12 cellular contexts compared by ENCODE assay signal in genomic region chr5:1513326-1514026, GRCh38. TPM values are rescaled to one million over a fixed set of nuclear protein-coding genes. Genes with fewer than 3 reads are reported as not detected.
DNase-seq lines count a peak whose midpoint lies in the region; ATAC-seq and TF ChIP-seq lines count a peak whose summit lies in the region.
"Had no signal": no experiment of that assay in that cellular context is flagged by ENCODE, and none has a peak within 500 bp of the region (broad histone marks: within the 10 kb centered on the region; RNA-seq: fewer than 3 reads in every experiment).

No MANE protein-coding gene starts in this region.

- no peak overlapping the region for H3K56ac ChIP-seq in IMR-90 (ENCODE audit: extremely low read depth, insufficient read depth, low read length)

- TF ChIP-seq RAD21 in IMR-90 (IDR thresholded peaks at IDR 0.05; ENCODE audit: low read length), result no peak

- no peak for ATAC-seq in IMR-90 (ENCODE audit: low read depth)
- ATAC-seq in Right ventricle myocardium superior (ENCODE audit: poor library complexity), result no peak
- no peak for ATAC-seq in HG03378 (IDR thresholded peaks at IDR 0.05; ENCODE audit: unreplicated experiment)
- ATAC-seq: naive thymus-derived CD8-positive, alpha-beta T cell had no signal

- no peak for DNase-seq in IMR-90
- DNase-seq in Right ventricle myocardium superior, result peak; percentile 27
- no peak for DNase-seq in Karpas-422
- DNase-seq in NCI-H345 (lab: John Stamatoyannopoulos, UW), result no peak
- DNase-seq in NCI-H2196 (lab: John Stamatoyannopoulos, UW; ENCODE audit: unreplicated experiment), result no peak
- DNase-seq: NCI-H510A treated with DMSO at 0.1 percent for 48 hours had no signal

- H4K8ac ChIP-seq in IMR-90 (ENCODE audit: low read depth in 2 of 2, low read length in 2 of 2), result no peak overlapping the region

- H2BK120ac ChIP-seq in IMR-90 (ENCODE audit: low read depth, low read length), result no peak overlapping the region

- in situ Hi-C loops in IMR-90 (cut with MboI; ENCODE audit: low sequenced_read_pairs), result no loop called here

- H4K5ac ChIP-seq in IMR-90 (ENCODE audit: low read depth, low read length), result no peak overlapping the region

- H3K27me3 ChIP-seq in BLaER1 (no peaks in the 10 kb centered on the region), IMR-90 (ENCODE audit: control insufficient read depth, insufficient read depth, low read length) (no peaks in the 10 kb centered on the region), neutrophil (no peaks in the 10 kb centered on the region), Karpas-422 (ENCODE audit: low read length) (no peaks in the 10 kb centered on the region)
- H3K27me3 ChIP-seq: esophagus muscularis mucosa, SJSA1 had no signal

- intact Hi-C loops in IMR-90 (cut with micrococcal nuclease), result no loop called here
- intact Hi-C loops in Right ventricle myocardium superior (cut with DNase I), result no loop called here

- no peak overlapping the region for H2BK20ac ChIP-seq in IMR-90 (ENCODE audit: low read depth, low read length)

- peak overlapping the region; percentile 19; the same call in 1 of the 2 replicates for H3K27ac ChIP-seq in BLaER1
- no peak overlapping the region for H3K27ac ChIP-seq in IMR-90 (ENCODE audit: insufficient read depth, low read length)
- peak overlapping the region; percentile 97 for H3K27ac ChIP-seq in neutrophil
- no peak overlapping the region for H3K27ac ChIP-seq in Karpas-422 (ENCODE audit: low read length)
- H3K27ac ChIP-seq: esophagus muscularis mucosa, SJSA1 had no signal

- CTCF ChIA-PET in IMR-90 (lab: Yijun Ruan, JAX), result no interaction called here

- no peak overlapping the region for H2AK9ac ChIP-seq in IMR-90 (replicated peaks; ENCODE audit: low read depth, low read length, poor library complexity)

- H3K4me2 ChIP-seq in BLaER1 (no peak overlapping the region; the same call in 1 of the 2 replicates), IMR-90 (ENCODE audit: low read depth, low read length) (no peak overlapping the region), Karpas-422 (ENCODE audit: low read depth, low read length, poor library complexity, severe bottlenecking) (no peak overlapping the region)

- no peak overlapping the region for H3K23ac ChIP-seq in IMR-90 (ENCODE audit: low read depth, low read length)

- H3K14ac ChIP-seq in IMR-90 (replicated peaks; ENCODE audit: low read depth, low read length), result no peak overlapping the region

- no peak overlapping the region for H2AFZ ChIP-seq in IMR-90 (replicated peaks; ENCODE audit: low read length, poor library complexity)
- H2AFZ ChIP-seq in Karpas-422 (ENCODE audit: low read length), result no peak overlapping the region

- H3K4me3 ChIP-seq in BLaER1, result no peak overlapping the region
- H3K4me3 ChIP-seq in IMR-90 (ENCODE audit: insufficient read depth, low read depth, low read length), result no peak overlapping the region
- peak overlapping the region; percentile 36 to 49 for H3K4me3 ChIP-seq in neutrophil (ENCODE audit: low read depth in 1 of 2, low read length in 1 of 2)
- H3K4me3 ChIP-seq in Karpas-422 (ENCODE audit: low read length), result no peak overlapping the region
- H3K4me3 ChIP-seq: esophagus muscularis mucosa, SJSA1 had no signal

- no peaks in the 10 kb centered on the region for H3K9me3 ChIP-seq in BLaER1
- H3K9me3 ChIP-seq in IMR-90 (ENCODE audit: control insufficient read depth, insufficient read depth, low read length), result no peaks in the 10 kb centered on the region
- no peaks in the 10 kb centered on the region for H3K9me3 ChIP-seq in neutrophil
- H3K9me3 ChIP-seq in Karpas-422 (ENCODE audit: low read length), result no peaks in the 10 kb centered on the region
- H3K9me3 ChIP-seq: esophagus muscularis mucosa, SJSA1 had no signal

- H2AK5ac ChIP-seq in IMR-90 (ENCODE audit: low read depth, low read length), result 0 out of 2 replicates have a peak overlapping the region, but pooled peaks have one; percentile 25

- no peak for TF ChIP-seq POLR2A in IMR-90 (IDR thresholded peaks at IDR 0.05; ENCODE audit: low read depth, low read length)

- TF ChIP-seq CTCF in IMR-90 (conservative IDR thresholded peaks at IDR 0.05; ENCODE audit: low read depth, low read length), result no peak
- TF ChIP-seq CTCF in neutrophil (IDR thresholded peaks at IDR 0.05), result no peak

- BruUV-seq in IMR-90 (replicated peaks; lab: Mats Ljungman, UMichigan), result no TSS peak

- H2BK5ac ChIP-seq in IMR-90 (ENCODE audit: low read depth, low read length, poor library complexity, severe bottlenecking), result no peak overlapping the region

- POLR2A ChIA-PET in IMR-90 (lab: Charles Lee; ENCODE audit: unreplicated experiment), result no interaction called here

- no peak overlapping the region for H4K91ac ChIP-seq in IMR-90 (ENCODE audit: insufficient read depth, low read depth, low read length)

- dilution Hi-C loops in IMR-90 (cut with HindIII; ENCODE audit: low sequenced_read_pairs, unreplicated experiment), result no loop called here

- H2BK15ac ChIP-seq in IMR-90 (ENCODE audit: low read depth, low read length), result no peak overlapping the region

- H3K9ac ChIP-seq in BLaER1, result peak overlapping the region; percentile 27; the same call in 1 of the 2 replicates
- no peak overlapping the region for H3K9ac ChIP-seq in IMR-90 (ENCODE audit: low read depth, low read length)
- no peak overlapping the region for H3K9ac ChIP-seq in Karpas-422 (ENCODE audit: low read length)

- H3K4me1 ChIP-seq in BLaER1 (peaks cover 55% of the 10 kb centered on the region), IMR-90 (ENCODE audit: control insufficient read depth, insufficient read depth, low read length) (peaks cover 33% of the 10 kb centered on the region), neutrophil (ENCODE audit: control insufficient read depth in 1 of 2, insufficient read depth in 1 of 2, low read depth in 1 of 2, low read length in 1 of 2) (peaks cover 68 to 70% of the 10 kb centered on the region in 2 experiments), Karpas-422 (ENCODE audit: low read length) (no peaks in the 10 kb centered on the region)

- no peaks in the 10 kb centered on the region for H3K9me2 ChIP-seq in Karpas-422 (replicated peaks; ENCODE audit: insufficient read depth, low read length)

- H3K4ac ChIP-seq in IMR-90 (ENCODE audit: low read depth, low read length), result no peak overlapping the region

- no peak overlapping the region for H3K18ac ChIP-seq in IMR-90 (ENCODE audit: low read depth, low read length)

- peaks cover 94% of the 10 kb centered on the region for H3K36me3 ChIP-seq in BLaER1
- H3K36me3 ChIP-seq in IMR-90 (ENCODE audit: control insufficient read depth, insufficient read depth, low read length), result peaks cover 44% of the 10 kb centered on the region
- peaks cover 43% of the 10 kb centered on the region for H3K36me3 ChIP-seq in neutrophil
- peaks cover 9% of the 10 kb centered on the region for H3K36me3 ChIP-seq in Karpas-422 (ENCODE audit: insufficient read depth, low read length)

- peaks cover 32 to 82% of the 10 kb centered on the region in 2 experiments for H3K79me1 ChIP-seq in IMR-90 (ENCODE audit: low read depth in 1 of 2, low read length in 2 of 2)

- H4K20me1 ChIP-seq in BLaER1 (peaks cover 100% of the 10 kb centered on the region), IMR-90 (ENCODE audit: insufficient read depth, low read length) (peaks cover 85% of the 10 kb centered on the region), Karpas-422 (ENCODE audit: insufficient read depth, low read depth, low read length) (peaks cover 77% of the 10 kb centered on the region)

- H3K79me2 ChIP-seq in Karpas-422 (ENCODE audit: low read length), result peaks cover 38% of the 10 kb centered on the region

- peaks cover 33% of the 10 kb centered on the region for H3K9me1 ChIP-seq in IMR-90 (ENCODE audit: insufficient read depth, low read length)

- WGBS in IMR-90 (ENCODE audit: extremely low coverage in 2 of 2, insufficient read length in 1 of 2), 2 experiments, result 93% methylated on average over 9 of the region's 26 CpGs; no CpG with 5 or more reads in 1 of the 2 experiments

TF ChIP-seq in IMR-90, 13 proteins besides CTCF, POLR2A, EP300 and RAD21 (continues in another document):
- TF ChIP-seq MXI1 (IDR thresholded peaks at IDR 0.05; ENCODE audit: borderline replicate concordance, low read depth, low read length) (no peak), MAZ (IDR thresholded peaks at IDR 0.05; ENCODE audit: borderline replicate concordance, low read depth, low read length) (no peak), FOS (IDR thresholded peaks at IDR 0.05; ENCODE audit: low read depth, low read length) (no peak), SMC3 (IDR thresholded peaks at IDR 0.05; ENCODE audit: low read depth, low read length) (no peak), NFE2L2 (IDR thresholded peaks at IDR 0.05; ENCODE audit: low read depth, low read length) (no peak), CHD1 (IDR thresholded peaks at IDR 0.05; ENCODE audit: low read depth, low read length) (no peak), RCOR1 (IDR thresholded peaks at IDR 0.05; ENCODE audit: insufficient replicate concordance, low read length) (no peak), BHLHE40 (IDR thresholded peaks at IDR 0.05; ENCODE audit: low read depth, low read length) (no peak), ELK1 (IDR thresholded peaks at IDR 0.05; ENCODE audit: borderline replicate concordance, low read depth, low read length) (no peak), USF2 (IDR thresholded peaks at IDR 0.05; ENCODE audit: low read depth, low read length) (no peak), CEBPB (IDR thresholded peaks at IDR 0.05; ENCODE audit: low read depth, low read length) (no peak), MAFK (IDR thresholded peaks at IDR 0.05; ENCODE audit: low read depth, low read length) (no peak)

RNA-seq across cellular contexts. Expression of gene LPCAT1, which starts 10.3 kb away (rescaled TPM):
- total RNA-seq in IMR-90 (2012; rRNA removed) (17.7 and 22.2 TPM in 2 replicates), Right ventricle myocardium superior (11.5 TPM)
- 31.5 and 33.6 TPM in 2 replicates for polyA plus RNA-seq in IMR-90 (2012; rRNA removed)
- polyA plus RNA-seq in IMR-90 (2012; cell fraction: cytosol; rRNA removed), result 38.2 and 38.4 TPM in 2 replicates
- polyA plus RNA-seq in IMR-90 (2012; cell fraction: nucleus; rRNA removed; ENCODE audit: low replicate concordance), result 63.9 and 71.1 TPM in 2 replicates
- total RNA-seq in Karpas-422 (2014; rRNA removed; shearing (Covaris generic); ENCODE audit: low replicate concordance), result 115 and 124 TPM in 2 replicates

Comparison
In these comparisons a context has a peak if more than half of its experiments do, and no peak if none do; other contexts are left out.
1. H3K27ac ChIP-seq: peak in BLaER1 (single experiment) and neutrophil (single experiment); none in IMR-90 (single experiment) and Karpas-422 (single experiment).
2. H3K4me3 ChIP-seq: peak in neutrophil (2 of 2); none in BLaER1 (single experiment), IMR-90 (single experiment) and Karpas-422 (single experiment).